8 cellular contexts compared by ENCODE assay signal in the genomic region with DNA sequence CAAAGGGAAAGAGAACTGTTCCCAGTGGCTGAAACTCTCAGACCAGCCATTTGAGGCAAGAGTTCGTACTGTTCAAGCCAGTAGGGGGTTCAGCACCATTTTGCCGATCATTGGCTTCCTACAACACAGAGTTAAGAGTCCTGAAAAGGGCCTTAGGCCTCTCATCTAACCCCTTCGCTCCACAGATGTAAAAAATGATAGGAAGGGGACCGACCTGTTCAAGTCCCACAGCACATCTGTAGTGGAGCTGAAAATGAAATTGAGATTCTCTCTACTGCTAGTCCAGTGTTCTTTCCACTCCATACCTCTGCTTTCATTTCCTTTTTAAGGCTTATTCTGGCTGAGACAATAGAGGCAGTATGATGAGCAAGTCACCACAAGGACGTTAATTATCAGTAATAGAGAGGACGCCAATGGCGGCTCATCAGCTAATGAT. TPM values are rescaled to one million over a fixed set of nuclear protein-coding genes. Genes with fewer than 3 reads are reported as not detected.
DNase-seq lines count a peak whose midpoint lies in the region; ATAC-seq lines count a peak whose summit lies in the region.

No MANE protein-coding gene starts in this region.

- H3K27ac ChIP-seq in rectal smooth muscle tissue (ENCODE audit: low read depth, low read length): peak overlapping the region; percentile 95

- ATAC-seq in GM18511 (IDR thresholded peaks at IDR 0.05; ENCODE audit: unreplicated experiment) (peak; percentile 67), HG03025 (IDR thresholded peaks at IDR 0.05; ENCODE audit: low FRiP score, unreplicated experiment) (peak; percentile 67), HG03439 (IDR thresholded peaks at IDR 0.05; ENCODE audit: unreplicated experiment) (no peak)

- peak overlapping the region; percentile 36 for H3K9ac ChIP-seq in rectal smooth muscle tissue (ENCODE audit: low read length)

- no peaks in the 10 kb centered on the region for H3K36me3 ChIP-seq in rectal smooth muscle tissue (ENCODE audit: control insufficient read depth, insufficient read depth, low read length)

- H3K4me1 ChIP-seq in rectal smooth muscle tissue (ENCODE audit: control insufficient read depth, insufficient read depth, low read length): peaks cover 33% of the 10 kb centered on the region

- DNase-seq in dermis blood vessel endothelial cell (peak; percentile 37), hippocampal formation (lab: John Stamatoyannopoulos, UW) (no peak), NCI-H1694 treated with DMSO at 0.1 percent for 48 hours (lab: John Stamatoyannopoulos, UW) (no peak), NCI-H526 treated with DMSO at 0.1 percent for 48 hours (lab: John Stamatoyannopoulos, UW) (no peak)

- peak overlapping the region; percentile 79 for H3K4me3 ChIP-seq in rectal smooth muscle tissue (ENCODE audit: low read length)

- H3K27me3 ChIP-seq in rectal smooth muscle tissue (ENCODE audit: control insufficient read depth, insufficient read depth, low read length): no peaks in the 10 kb centered on the region

RNA-seq across cellular contexts. Expression of a gene that starts 1.1 kb away (rescaled TPM):
- 6.5 and 11.1 TPM in 2 replicates for total RNA-seq in dermis blood vessel endothelial cell
